ENCODE assay signal across 1 cellular context in the genomic region with DNA sequence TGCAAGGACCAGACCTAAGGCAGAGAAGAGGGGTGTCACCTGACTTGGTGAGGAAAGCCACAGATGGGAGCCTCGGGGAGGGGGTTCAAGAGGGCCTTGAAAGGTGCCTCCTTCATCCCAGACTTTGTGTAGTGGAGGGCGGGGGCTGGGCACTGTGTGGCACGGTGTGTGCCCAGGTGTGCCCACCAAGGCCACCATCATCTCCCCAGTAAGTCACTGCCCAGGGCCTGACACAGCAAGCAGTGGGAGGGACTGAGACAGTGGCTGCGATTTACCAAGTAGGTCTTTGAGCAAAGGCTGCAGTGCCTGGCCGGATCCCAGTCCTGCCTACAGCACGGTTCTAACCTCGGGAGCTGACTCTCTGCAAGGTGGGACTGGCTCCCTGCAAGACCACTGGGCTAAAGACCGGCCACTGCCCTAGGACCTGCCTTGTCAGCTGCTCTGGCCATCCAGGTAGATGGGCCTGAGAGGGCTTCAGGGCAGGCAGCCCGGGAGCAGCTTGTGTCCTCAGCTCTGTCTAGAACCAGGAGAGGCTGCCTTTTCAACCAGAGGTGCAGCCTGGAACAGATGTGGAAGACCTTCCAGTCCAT.
TF ChIP-seq lines count a peak whose summit lies in the region.

No MANE protein-coding gene starts in this region.

TF ChIP-seq in H1, 55 proteins besides CTCF, POLR2A, EP300 and RAD21:
- TF ChIP-seq SP1 (IDR thresholded peaks at IDR 0.05; ENCODE audit: low read depth, low read length), result no peak
- no peak for TF ChIP-seq FOSL1 (IDR thresholded peaks at IDR 0.05; ENCODE audit: insufficient read depth, low read depth, low read length)
- no peak for TF ChIP-seq GABPA (IDR thresholded peaks at IDR 0.05; ENCODE audit: borderline replicate concordance, insufficient read depth, low read length)
- no peak for TF ChIP-seq CBX5 (IDR thresholded peaks at IDR 0.05; ENCODE audit: low read depth, low read length)
- TF ChIP-seq POU5F1 (IDR thresholded peaks at IDR 0.05; ENCODE audit: low read depth, low read length), result no peak
- no peak for TF ChIP-seq CEBPB (IDR thresholded peaks at IDR 0.05; ENCODE audit: low read depth, low read length)
- no peak for TF ChIP-seq TAF1 (IDR thresholded peaks at IDR 0.05; ENCODE audit: low read depth, low read length)
- no peak for TF ChIP-seq PHF8 (conservative IDR thresholded peaks at IDR 0.05; ENCODE audit: low read depth, low read length)
- no peak for TF ChIP-seq RNF2 (IDR thresholded peaks at IDR 0.05; ENCODE audit: borderline replicate concordance, low read depth, low read length, missing control alignments, poor library complexity, severe bottlenecking)
- TF ChIP-seq BACH1 (IDR thresholded peaks at IDR 0.05; ENCODE audit: low read length), result no peak
- TF ChIP-seq, protein P1, sequence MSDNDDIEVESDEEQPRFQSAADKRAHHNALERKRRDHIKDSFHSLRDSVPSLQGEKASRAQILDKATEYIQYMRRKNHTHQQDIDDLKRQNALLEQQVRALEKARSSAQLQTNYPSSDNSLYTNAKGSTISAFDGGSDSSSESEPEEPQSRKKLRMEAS (IDR thresholded peaks at IDR 0.05), result no peak
- TF ChIP-seq NRF1 (IDR thresholded peaks at IDR 0.05; ENCODE audit: low read depth, low read length), result no peak
- TF ChIP-seq, protein P2, sequence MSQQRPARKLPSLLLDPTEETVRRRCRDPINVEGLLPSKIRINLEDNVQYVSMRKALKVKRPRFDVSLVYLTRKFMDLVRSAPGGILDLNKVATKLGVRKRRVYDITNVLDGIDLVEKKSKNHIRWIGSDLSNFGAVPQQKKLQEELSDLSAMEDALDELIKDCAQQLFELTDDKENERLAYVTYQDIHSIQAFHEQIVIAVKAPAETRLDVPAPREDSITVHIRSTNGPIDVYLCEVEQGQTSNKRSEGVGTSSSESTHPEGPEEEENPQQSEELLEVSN (IDR thresholded peaks at IDR 0.05), result no peak
- TF ChIP-seq POLR2AphosphoS5 (IDR thresholded peaks at IDR 0.05; ENCODE audit: low read depth, low read length), result no peak
